1 cellular context compared by ENCODE assay signal in the genomic region with DNA sequence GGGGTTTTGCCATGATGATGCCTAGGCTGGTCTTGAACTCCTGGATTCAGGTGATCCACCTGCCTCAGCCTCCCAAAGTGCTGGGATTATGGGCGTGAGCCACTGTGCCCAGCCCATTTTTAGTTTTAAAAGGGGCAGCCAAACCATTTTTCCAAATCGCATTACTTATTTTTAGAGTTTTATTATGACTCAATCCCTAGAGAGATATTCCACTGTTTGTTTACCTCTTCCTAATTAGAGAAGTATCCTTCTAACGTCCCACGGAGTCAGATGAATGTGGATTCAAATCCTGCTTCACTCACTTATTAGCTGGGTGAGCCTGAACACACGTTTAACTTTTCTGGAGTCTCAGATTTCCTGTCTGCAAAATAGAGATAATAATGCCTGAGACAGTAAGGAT.
TF ChIP-seq lines count a peak whose summit lies in the region.

No MANE protein-coding gene starts in this region.

TF ChIP-seq in HEK293, 187 proteins besides CTCF, POLR2A, EP300 and RAD21 (continued from another document):
- no peak for TF ChIP-seq ZFP37 (tag by site-specific recombination; IDR thresholded peaks at IDR 0.05)
- no peak for TF ChIP-seq ZSCAN30 (tag by site-specific recombination; IDR thresholded peaks at IDR 0.05)
- no peak for TF ChIP-seq ZNF791 (tag by site-specific recombination; IDR thresholded peaks at IDR 0.05)
- no peak for TF ChIP-seq ZNF555 (tag by site-specific recombination; conservative IDR thresholded peaks at IDR 0.05)
- TF ChIP-seq, protein P1, sequence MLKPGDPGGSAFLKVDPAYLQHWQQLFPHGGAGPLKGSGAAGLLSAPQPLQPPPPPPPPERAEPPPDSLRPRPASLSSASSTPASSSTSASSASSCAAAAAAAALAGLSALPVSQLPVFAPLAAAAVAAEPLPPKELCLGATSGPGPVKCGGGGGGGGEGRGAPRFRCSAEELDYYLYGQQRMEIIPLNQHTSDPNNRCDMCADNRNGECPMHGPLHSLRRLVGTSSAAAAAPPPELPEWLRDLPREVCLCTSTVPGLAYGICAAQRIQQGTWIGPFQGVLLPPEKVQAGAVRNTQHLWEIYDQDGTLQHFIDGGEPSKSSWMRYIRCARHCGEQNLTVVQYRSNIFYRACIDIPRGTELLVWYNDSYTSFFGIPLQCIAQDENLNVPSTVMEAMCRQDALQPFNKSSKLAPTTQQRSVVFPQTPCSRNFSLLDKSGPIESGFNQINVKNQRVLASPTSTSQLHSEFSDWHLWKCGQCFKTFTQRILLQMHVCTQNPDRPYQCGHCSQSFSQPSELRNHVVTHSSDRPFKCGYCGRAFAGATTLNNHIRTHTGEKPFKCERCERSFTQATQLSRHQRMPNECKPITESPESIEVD (tag by site-specific recombination; IDR thresholded peaks at IDR 0.05), result peak; percentile 73
- no peak for TF ChIP-seq ZNF623 (tag by site-specific recombination; IDR thresholded peaks at IDR 0.05)
- TF ChIP-seq ZNF2 (tag by site-specific recombination; IDR thresholded peaks at IDR 0.05), result no peak
- 0 out of 2 replicates have a peak, but pooled peaks have one; percentile 19 for TF ChIP-seq OVOL3 (tag by site-specific recombination; IDR thresholded peaks at IDR 0.05)
- no peak for TF ChIP-seq ZNF48 (tag by site-specific recombination; IDR thresholded peaks at IDR 0.05)
- no peak for TF ChIP-seq ZNF140 (tag by site-specific recombination; IDR thresholded peaks at IDR 0.05)
- no peak for TF ChIP-seq ZNF433 (tag by site-specific recombination; IDR thresholded peaks at IDR 0.05; ENCODE audit: low read depth)
- TF ChIP-seq BCL6B (tag by site-specific recombination; IDR thresholded peaks at IDR 0.05), result no peak
